In genomic region chr2:219252570-219252899, GRCh38 we compare ENCODE assay signal across 2 cellular contexts.
TF ChIP-seq lines count a peak whose summit lies in the region.

No MANE protein-coding gene starts in this region.

TF ChIP-seq in liver, 16 proteins besides CTCF, POLR2A, EP300 and RAD21:
- TF ChIP-seq FOXA1 (IDR thresholded peaks at IDR 0.05) (no peak), YY1 (IDR thresholded peaks at IDR 0.05) (no peak), FOXA2 (IDR thresholded peaks at IDR 0.05) (no peak), REST (IDR thresholded peaks at IDR 0.05) (no peak), NR2F2 (IDR thresholded peaks at IDR 0.05) (no peak)

TF ChIP-seq in HepG2, 621 proteins besides CTCF, POLR2A, EP300 and RAD21:
- TF ChIP-seq DPF2 (CRISPR knock-in tag; IDR thresholded peaks at IDR 0.05; ENCODE audit: borderline replicate concordance, low read depth) (no peak), TOE1 (CRISPR knock-in tag; IDR thresholded peaks at IDR 0.05) (no peak), ZNF678 (CRISPR knock-in tag; IDR thresholded peaks at IDR 0.05) (no peak), CEBPG (CRISPR knock-in tag; IDR thresholded peaks at IDR 0.05) (no peak), NPAS2 (CRISPR knock-in tag; IDR thresholded peaks at IDR 0.05; ENCODE audit: borderline replicate concordance) (no peak), ZBTB1 (CRISPR knock-in tag; IDR thresholded peaks at IDR 0.05; ENCODE audit: borderline replicate concordance) (no peak), HNF1A (IDR thresholded peaks at IDR 0.05; ENCODE audit: low read depth) (no peak), HNF1A (CRISPR knock-in tag; IDR thresholded peaks at IDR 0.05; ENCODE audit: borderline replicate concordance) (no peak)
